20 cellular contexts compared by ENCODE assay signal in genomic region chr1:219152759-219153158, GRCh38. TPM values are rescaled to one million over a fixed set of nuclear protein-coding genes. Genes with fewer than 3 reads are reported as not detected.
A peak's percentile ranks its signal among the peaks of the same experiment; 100 is the strongest.
DNase-seq lines count a peak whose midpoint lies in the region; ATAC-seq, FAIRE-seq and TF ChIP-seq lines count a peak whose summit lies in the region.
"Had no signal": no experiment of that assay in that cellular context is flagged by ENCODE, and none has a peak within 500 bp of the region (broad histone marks: within the 10 kb centered on the region; RNA-seq: fewer than 3 reads in every experiment).

No MANE protein-coding gene starts in this region.

- H2AFZ ChIP-seq in K562 (ENCODE audit: low read depth, low read length): peak overlapping the region; percentile 69

- ATAC-seq in GM18909 (IDR thresholded peaks at IDR 0.05; ENCODE audit: poor library complexity, unreplicated experiment): peak; percentile 52
- ATAC-seq in GM21723 (IDR thresholded peaks at IDR 0.05; ENCODE audit: unreplicated experiment): peak; percentile 60
- peak; percentile 57 for ATAC-seq in HG03342 (IDR thresholded peaks at IDR 0.05; ENCODE audit: unreplicated experiment)
- ATAC-seq in K562: peak; percentile 4; the same call in 1 of the 3 replicates
- ATAC-seq in psoas muscle: no peak
- ATAC-seq in GM21367 (IDR thresholded peaks at IDR 0.05; ENCODE audit: unreplicated experiment): no peak
- no peak for ATAC-seq in HG02610 (IDR thresholded peaks at IDR 0.05; ENCODE audit: unreplicated experiment)
- ATAC-seq: CD8-positive, alpha-beta T cell had no signal

- H3K9me1 ChIP-seq in K562 (ENCODE audit: control insufficient read depth, insufficient read depth, low read length): no peaks in the 10 kb centered on the region

- no peak for TF ChIP-seq POLR2A in K562 (conservative IDR thresholded peaks at IDR 0.05)

- H3K4me1 ChIP-seq in K562 (replicated peaks in 1 of 2; ENCODE audit: control insufficient read depth in 2 of 2, insufficient read depth in 2 of 2, low read length in 2 of 2): peaks cover 0 to 22% of the 10 kb centered on the region in 2 experiments; a peak in 3 of 5 replicates
- H3K4me1 ChIP-seq in psoas muscle: no peaks in the 10 kb centered on the region
- H3K4me1 ChIP-seq: BLaER1, Peyer's patch had no signal

- no peak overlapping the region for H3K9ac ChIP-seq in K562 (ENCODE audit: insufficient read depth in 1 of 2, low read depth in 2 of 2, low read length in 2 of 2)
- H3K9ac ChIP-seq: BLaER1, KMS-11 had no signal

- H3K4me2 ChIP-seq in K562 (ENCODE audit: insufficient read depth, low read length): no peak overlapping the region
- H3K4me2 ChIP-seq: BLaER1, KMS-11 had no signal

- DNase-seq in K562 (ENCODE audit: extremely low read depth in 1 of 4, low spot score in 3 of 4) (no peak), psoas muscle (no peak), NCI-H446 treated with DMSO at 0.1 percent for 48 hours (lab: John Stamatoyannopoulos, UW) (no peak)
- DNase-seq: CD8-positive, alpha-beta T cell; DMS53; EL; NCI-H1417 treated with DMSO at 0.1 percent for 48 hours; NCI-H2029; NCI-H446; Peyer's patch; T-helper 9 cell had no signal

- no peak for TF ChIP-seq RAD21 in K562 (CRISPR knock-in tag; conservative IDR thresholded peaks at IDR 0.05 in 1 of 2, IDR thresholded peaks at IDR 0.05 in 1 of 2)

- H3K27me3 ChIP-seq in K562 (ENCODE audit: control insufficient read depth in 2 of 2, insufficient read depth in 2 of 2, low read length in 2 of 2) (no peaks in the 10 kb centered on the region), psoas muscle (ENCODE audit: insufficient read depth in 3 of 3, low read length in 2 of 3) (no peaks in the 10 kb centered on the region)
- H3K27me3 ChIP-seq: BLaER1, Peyer's patch had no signal

- no peak overlapping the region for H3K4me3 ChIP-seq in K562
- no peak overlapping the region for H3K4me3 ChIP-seq in psoas muscle
- H3K4me3 ChIP-seq: BLaER1, Peyer's patch had no signal

- in situ Hi-C loops in K562 (cut with MboI): no loop called here

- H4K20me1 ChIP-seq in K562 (replicated peaks; ENCODE audit: control insufficient read depth, insufficient read depth, low read length): no peaks in the 10 kb centered on the region
- H4K20me1 ChIP-seq: BLaER1 had no signal

- intact Hi-C loops in K562 (cut with micrococcal nuclease): no loop called here
- intact Hi-C loops in psoas muscle (cut with DNase I): no loop called here

- no TSS peak for BruUV-seq in K562 (replicated peaks; lab: Mats Ljungman, UMichigan)

- TF ChIP-seq EP300 in K562 (IDR thresholded peaks at IDR 0.05; ENCODE audit: low read length): no peak

- H3K36me3 ChIP-seq in K562 (ENCODE audit: control insufficient read depth, insufficient read depth, low read length) (no peaks in the 10 kb centered on the region), psoas muscle (ENCODE audit: insufficient read depth in 1 of 2, low read depth in 1 of 2) (no peaks in the 10 kb centered on the region)
- H3K36me3 ChIP-seq: BLaER1, Peyer's patch had no signal

- whole genome bisulfite sequencing in K562 (ENCODE audit: insufficient coverage, low coverage, missing lambda C conversion rate): 43% methylated on average over 3 of the region's 3 CpGs
- WGBS in psoas muscle, 3 donors: 51 to 66% (median 57%) methylated on average over 3 of the region's 3 CpGs

- H3K9me3 ChIP-seq in K562 (replicated peaks; ENCODE audit: control insufficient read depth, insufficient read depth, low read depth, low read length): no peaks in the 10 kb centered on the region
- H3K9me3 ChIP-seq in psoas muscle: no peaks in the 10 kb centered on the region
- H3K9me3 ChIP-seq: BLaER1, Peyer's patch had no signal

- FAIRE-seq in K562 (lab: Jason Lieb, UNC): no peak
- FAIRE-seq: GM12891, H1 had no signal

- TF ChIP-seq CTCF in K562 (IDR thresholded peaks at IDR 0.05 in 2 of 3, conservative IDR thresholded peaks at IDR 0.05 in 1 of 3; ENCODE audit: insufficient read depth in 2 of 3, low read depth in 1 of 3, low read length in 3 of 3) (no peak), psoas muscle (IDR thresholded peaks at IDR 0.05) (no peak)

- H3K79me2 ChIP-seq in K562 (ENCODE audit: control insufficient read depth, insufficient read depth, low read length): no peaks in the 10 kb centered on the region

- POLR2A ChIA-PET in K562 (lab: Yijun Ruan, JAX): interaction anchor here (0.8 to 2.0 kb wide), 3 partner anchors 9 to 13 kb away, joined by 3 to 4 read pairs (median 3); no protein-coding TSS in a partner anchor

- CTCF ChIA-PET in K562 (lab: Yijun Ruan, JAX; ENCODE audit: low intra/inter-chr PET ratio): no interaction called here

- no peak overlapping the region for H3K27ac ChIP-seq in K562 (ENCODE audit: extremely low read depth, low read depth, low read length)
- H3K27ac ChIP-seq in psoas muscle: no peak overlapping the region
- H3K27ac ChIP-seq: BLaER1, KMS-11, Peyer's patch had no signal

TF ChIP-seq in K562, 482 proteins besides CTCF, POLR2A, EP300 and RAD21:
- no peak for TF ChIP-seq PHF20 (IDR thresholded peaks at IDR 0.05; ENCODE audit: partially characterized antibody)
- no peak for TF ChIP-seq HDAC1 (IDR thresholded peaks at IDR 0.05)
- TF ChIP-seq MEIS2 (IDR thresholded peaks at IDR 0.05; ENCODE audit: partially characterized antibody): peak; percentile 8
- no peak for TF ChIP-seq TRIM28 (IDR thresholded peaks at IDR 0.05)
- no peak for TF ChIP-seq MTA2 (IDR thresholded peaks at IDR 0.05; ENCODE audit: low read depth)
- no peak for TF ChIP-seq MBD1 (CRISPR knock-in tag; IDR thresholded peaks at IDR 0.05)

RNA-seq across cellular contexts. Expression of gene LYPLAL1, which starts 20.9 kb away (rescaled TPM):
- total RNA-seq in K562 (2011; cell fraction: chromatin; rRNA removed; ENCODE audit: low replicate concordance): 26.5 and 119 TPM in 2 replicates
- 14.7 and 21.1 TPM in 2 replicates for total RNA-seq in K562 (2011; cell fraction: nucleolus; rRNA removed)
- total RNA-seq in K562 (2011; cell fraction: nucleoplasm; rRNA removed): 31.2 and 48.0 TPM in 2 replicates
- total RNA-seq in K562 (2014; rRNA removed): 14.9 and 20.2 TPM in 2 replicates
- 62.9 and 71.5 TPM in 2 replicates for total RNA-seq in K562 (2014; rRNA removed; fragmentation: Illumina TruSeq; extraction: Trizol)
- 32.1 and 33.0 TPM in 2 replicates for total RNA-seq in K562 (2015; rRNA removed; fragmentation: Illumina TruSeq; extraction: Trizol)
- 46.3 and 51.3 TPM in 2 replicates for total RNA-seq in K562 (2021)
- 49.7 and 69.3 TPM in 2 replicates for polyA plus RNA-seq in K562 (2011; rRNA removed)
- polyA plus RNA-seq in K562 (2011; cell fraction: cytosol; rRNA removed): 5.4 and 9.4 TPM in 2 replicates
- polyA plus RNA-seq in K562 (2011; cell fraction: nucleus; rRNA removed): 21.9 and 36.9 TPM in 2 replicates
- polyA plus RNA-seq in K562 (2012): 33.2 and 65.1 TPM in 2 replicates
- polyA plus RNA-seq in K562 (2014; fragmentation: Illumina TruSeq; extraction: Trizol): 33.5 and 35.9 TPM in 2 replicates
- 100 to 1,000 TPM; 127 to 179 TPM for polyA plus RNA-seq in K562 (2014; fragmentation: Nextera tagmentation; extraction: Ambion mirVana)
- polyA plus RNA-seq in K562 (2014; rRNA removed): 44.1 and 49.0 TPM in 2 replicates
- polyA minus RNA-seq in K562 (2011; rRNA and poly(A)+ RNA removed): 46.9 and 49.1 TPM in 2 replicates
- polyA minus RNA-seq in K562 (2011; cell fraction: cytosol; rRNA and poly(A)+ RNA removed): 8.4 and 15.0 TPM in 2 replicates
- polyA minus RNA-seq in K562 (2011; cell fraction: nucleus; rRNA and poly(A)+ RNA removed): 77.4 and 99.6 TPM in 2 replicates
- 10 to 100 TPM; 29.3 to 44.6 (median 36.9) TPM for total RNA-seq in psoas muscle
- polyA plus RNA-seq in psoas muscle: 10 to 100 TPM in 2 of 3 donors, 1 to 10 TPM in 1; 4.6 to 13.1 (median 11.3) TPM

Comparison
In these comparisons a context has a peak if more than half of its experiments do, and no peak if none do; other contexts are left out.
1. ATAC-seq: peak in GM18909 (single experiment), GM21723 (single experiment), HG03342 (single experiment) and K562 (single experiment); none in psoas muscle (0 of 4), GM21367 (single experiment) and HG02610 (single experiment).